ENCODE assay signal across 8 cellular contexts in the genomic region with DNA sequence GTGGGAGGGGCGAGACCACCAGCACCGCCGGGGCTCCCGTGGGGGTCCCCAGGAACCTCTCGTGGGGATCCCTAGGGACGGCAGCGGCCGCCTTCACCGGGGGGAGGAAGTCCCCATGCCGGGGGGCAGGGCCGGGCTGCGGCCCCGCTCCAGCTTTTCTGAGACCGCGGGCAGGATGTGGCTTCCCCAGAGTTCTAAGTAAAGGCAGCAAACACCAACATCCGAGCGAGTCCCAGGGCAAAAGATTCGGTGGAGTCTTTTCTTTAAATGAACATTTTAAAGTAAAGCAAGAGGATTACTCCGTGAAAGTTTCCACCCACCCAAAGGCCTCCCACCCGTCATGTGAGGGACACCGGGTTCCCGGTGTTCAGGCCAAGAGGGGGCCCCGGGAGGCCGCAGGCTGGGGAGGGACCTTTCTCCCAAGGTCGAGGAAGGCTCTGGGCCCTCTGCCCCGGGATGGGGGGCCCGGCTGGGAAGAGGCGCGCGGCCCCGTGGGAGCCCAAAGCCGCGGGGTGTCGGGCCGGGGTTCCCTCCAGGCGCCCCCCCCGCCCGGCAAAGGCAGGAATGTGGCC. TPM values are rescaled to one million over a fixed set of nuclear protein-coding genes. Genes with fewer than 3 reads are reported as not detected.
DNase-seq lines count a peak whose midpoint lies in the region; ATAC-seq and TF ChIP-seq lines count a peak whose summit lies in the region.

No MANE protein-coding gene starts in this region.

- peak overlapping the region; percentile 86 to 97 (median 91) for H3K4me3 Mint-ChIP-seq in CD8-positive, alpha-beta memory T cell

- peak; percentile 47 for ATAC-seq in HG03457 (IDR thresholded peaks at IDR 0.05; ENCODE audit: unreplicated experiment)

- peak; percentile 46 to 79 (median 66) for DNase-seq in CD8-positive, alpha-beta memory T cell
- DNase-seq in activated T-cell treated with anti-CD3 and anti-CD28 coated beads for 4 hours = peak; percentile 36
- peak; percentile 46 to 70 for DNase-seq in foreskin fibroblast
- peak; percentile 89 for DNase-seq in posterior vena cava (ENCODE audit: low spot score)
- no peak for DNase-seq in hypothalamus (lab: John Stamatoyannopoulos, UW)
- no peak for DNase-seq in AML-193 (lab: John Stamatoyannopoulos, UW)
- DNase-seq in NCI-H1930 (lab: John Stamatoyannopoulos, UW) = no peak

- no peak for TF ChIP-seq CTCF in foreskin fibroblast (IDR thresholded peaks at IDR 0.05; ENCODE audit: low read depth, low read length)

- no peaks in the 10 kb centered on the region for H3K9me3 ChIP-seq in CD8-positive, alpha-beta memory T cell (ENCODE audit: low read length)

- POLR2A ChIA-PET in CD8-positive, alpha-beta memory T cell (lab: Charles Lee) = interaction anchor here (0.6 to 1.0 kb wide), 3 partner anchors 57 to 78 kb away, joined by 4 to 10 read pairs (median 4); no protein-coding TSS in a partner anchor

- H3K4me1 ChIP-seq in CD8-positive, alpha-beta memory T cell (ENCODE audit: insufficient read depth, low read length) = peaks cover 16% of the 10 kb centered on the region

- H3K36me3 ChIP-seq in CD8-positive, alpha-beta memory T cell (ENCODE audit: insufficient read depth, low read length) = peaks cover 4% of the 10 kb centered on the region

- no peaks in the 10 kb centered on the region for H3K27me3 Mint-ChIP-seq in CD8-positive, alpha-beta memory T cell

- H3K4me1 Mint-ChIP-seq in CD8-positive, alpha-beta memory T cell = peaks cover 6 to 15% (median 7%) of the 10 kb centered on the region in 3 donors

- H3K27me3 ChIP-seq in CD8-positive, alpha-beta memory T cell (ENCODE audit: insufficient read depth, low read length, poor library complexity, severe bottlenecking) = no peaks in the 10 kb centered on the region

- CTCF ChIA-PET in CD8-positive, alpha-beta memory T cell (lab: Charles Lee) = interaction anchor here (1.0 kb wide), 1 partner anchor 78 kb away, joined by 5 read pairs; no protein-coding TSS in a partner anchor

- no peaks in the 10 kb centered on the region for H3K9me3 Mint-ChIP-seq in CD8-positive, alpha-beta memory T cell

- peak overlapping the region in 7 of 8 donors; percentile 50 to 94 (median 82) for H3K27ac Mint-ChIP-seq in CD8-positive, alpha-beta memory T cell

- peak overlapping the region; percentile 76 for H3K4me3 ChIP-seq in CD8-positive, alpha-beta memory T cell (ENCODE audit: low read length)
- peak overlapping the region; percentile 41 to 72 for H3K4me3 ChIP-seq in foreskin fibroblast (ENCODE audit: low read depth in 1 of 2, low read length in 2 of 2)

- peak overlapping the region; percentile 38 for H3K27ac ChIP-seq in CD8-positive, alpha-beta memory T cell (ENCODE audit: low read depth, low read length)

- peaks cover 0 to 2% (median 0%) of the 10 kb centered on the region in 3 donors for H3K36me3 Mint-ChIP-seq in CD8-positive, alpha-beta memory T cell

- intact Hi-C loops in posterior vena cava (cut with DNase I) = no loop called here

RNA-seq across cellular contexts. Expression of a gene that starts 44.1 kb away (rescaled TPM):
- total RNA-seq in CD8-positive, alpha-beta memory T cell = 10 to 100 TPM; 34.5 to 36.1 TPM
- 20.3 TPM for polyA plus RNA-seq in CD8-positive, alpha-beta memory T cell
- 100 to 1,000 TPM in 1 of 2 donors, 10 to 100 TPM in 1; 69.7 to 133 TPM for total RNA-seq in posterior vena cava

Comparison
In these comparisons a context has a peak if more than half of its experiments do, and no peak if none do; other contexts are left out.
1. DNase-seq: peak in CD8-positive, alpha-beta memory T cell (5 of 5), activated T-cell treated with anti-CD3 and anti-CD28 coated beads for 4 hours (single experiment), foreskin fibroblast (2 of 2) and posterior vena cava (single experiment); none in hypothalamus (0 of 51), AML-193 (0 of 2) and NCI-H1930 (0 of 2).